Comparison of ENCODE assay signal across 18 cellular contexts in genomic region chr20:40323411-40323810, GRCh38.
DNase-seq lines count a peak whose midpoint lies in the region; ATAC-seq, FAIRE-seq and TF ChIP-seq lines count a peak whose summit lies in the region.
"Had no signal": no experiment of that assay in that cellular context is flagged by ENCODE, and none has a peak within 500 bp of the region (broad histone marks: within the 10 kb centered on the region; RNA-seq: fewer than 3 reads in every experiment).

No MANE protein-coding gene starts in this region.

- no peak overlapping the region for H3K27ac ChIP-seq in RWPE2 (ENCODE audit: poor library complexity, severe bottlenecking)
- no peak overlapping the region for H3K27ac ChIP-seq in kidney (ENCODE audit: low read depth in 2 of 2, low read length in 2 of 2)
- H3K27ac ChIP-seq: adrenal gland had no signal

- DNase-seq in Daoy (ENCODE audit: low read depth): peak; percentile 36
- peak; percentile 27 for DNase-seq in NCI-H128 (lab: John Stamatoyannopoulos, UW; ENCODE audit: unreplicated experiment)
- no peak for DNase-seq in RWPE2 (ENCODE audit: low spot score)
- peak; percentile 41 for DNase-seq in kidney
- no peak for DNase-seq in activated CD4-positive, alpha-beta T cell treated with anti-CD3 and anti-CD28 coated beads, Interleukin-2, amount 10 ng/mL, durations not matched to agents 24 days and 14 days
- no peak for DNase-seq in activated CD8-positive, alpha-beta memory T cell treated with anti-CD3 and anti-CD28 coated beads, Interleukin-2, amount 10 ng/mL, durations not matched to agents 7 days and 5 days
- no peak for DNase-seq in foreskin melanocyte
- DNase-seq: activated CD4-positive, alpha-beta T cell treated with anti-CD3 and anti-CD28 coated beads for 1 hour; AML-193; cortex of kidney; DND-41; Kasumi-1; stimulated activated CD4-positive, alpha-beta T cell treated with anti-CD3 and anti-CD28 coated beads, Interleukin-4, amount 100 ng/mL, for 24 hours; stimulated activated naive CD4-positive, alpha-beta T cell treated with Interleukin-2 at 50 U/mL for 16 hours; T-helper 1 cell had no signal

- H3K4me3 ChIP-seq in RWPE2 (ENCODE audit: severe bottlenecking) (no peak overlapping the region), kidney (ENCODE audit: low read length in 2 of 2) (no peak overlapping the region)
- H3K4me3 ChIP-seq: adrenal gland, GM12878 had no signal

- FAIRE-seq in kidney (lab: Jason Lieb, UNC): no peak
- FAIRE-seq: GM12878 had no signal

- CTCF ChIA-PET in activated CD8-positive, alpha-beta memory T cell treated with anti-CD3 and anti-CD28 coated beads, Interleukin-2, amount 10 ng/mL, durations not matched to agents 7 days and 5 days (lab: Charles Lee): no interaction called here

- H3K4me3 Mint-ChIP-seq in activated CD4-positive, alpha-beta T cell treated with anti-CD3 and anti-CD28 coated beads, Interleukin-2, amount 10 ng/mL, durations not matched to agents 24 days and 14 days: no peak overlapping the region
- no peak overlapping the region for H3K4me3 Mint-ChIP-seq in activated CD8-positive, alpha-beta memory T cell treated with anti-CD3 and anti-CD28 coated beads, Interleukin-2, amount 10 ng/mL, durations not matched to agents 7 days and 5 days

- no peaks in the 10 kb centered on the region for H3K9me3 Mint-ChIP-seq in activated CD4-positive, alpha-beta T cell treated with anti-CD3 and anti-CD28 coated beads, Interleukin-2, amount 10 ng/mL, durations not matched to agents 24 days and 14 days
- no peaks in the 10 kb centered on the region for H3K9me3 Mint-ChIP-seq in activated CD8-positive, alpha-beta memory T cell treated with anti-CD3 and anti-CD28 coated beads, Interleukin-2, amount 10 ng/mL, durations not matched to agents 7 days and 5 days (ENCODE audit: low read depth)

- H3K9me3 ChIP-seq in RWPE2 (ENCODE audit: severe bottlenecking): no peaks in the 10 kb centered on the region
- H3K9me3 ChIP-seq in kidney (ENCODE audit: control insufficient read depth in 1 of 2, low read length in 2 of 2): no peaks in the 10 kb centered on the region
- H3K9me3 ChIP-seq: adrenal gland had no signal

- H3K27me3 ChIP-seq in RWPE2 (ENCODE audit: insufficient read depth, poor library complexity, severe bottlenecking): no peaks in the 10 kb centered on the region
- H3K27me3 ChIP-seq: adrenal gland had no signal

- H3K4me1 ChIP-seq in RWPE2 (ENCODE audit: insufficient read depth, poor library complexity, severe bottlenecking) (peaks cover 6% of the 10 kb centered on the region), kidney (ENCODE audit: control insufficient read depth in 1 of 2, insufficient read depth in 1 of 2, low read depth in 1 of 2, low read length in 2 of 2) (no peaks in the 10 kb centered on the region)

- H3K4me1 Mint-ChIP-seq in activated CD4-positive, alpha-beta T cell treated with anti-CD3 and anti-CD28 coated beads, Interleukin-2, amount 10 ng/mL, durations not matched to agents 24 days and 14 days: no peaks in the 10 kb centered on the region
- H3K4me1 Mint-ChIP-seq in activated CD8-positive, alpha-beta memory T cell treated with anti-CD3 and anti-CD28 coated beads, Interleukin-2, amount 10 ng/mL, durations not matched to agents 7 days and 5 days: no peaks in the 10 kb centered on the region

- H3K9ac ChIP-seq in kidney (ENCODE audit: low read length in 2 of 2): no peak overlapping the region

- H3K36me3 ChIP-seq in RWPE2 (ENCODE audit: low read depth) (no peaks in the 10 kb centered on the region), kidney (ENCODE audit: control insufficient read depth in 1 of 2, insufficient read depth in 2 of 2, low read length in 2 of 2) (no peaks in the 10 kb centered on the region)
- H3K36me3 ChIP-seq: adrenal gland had no signal

- no peaks in the 10 kb centered on the region for H3K27me3 Mint-ChIP-seq in activated CD4-positive, alpha-beta T cell treated with anti-CD3 and anti-CD28 coated beads, Interleukin-2, amount 10 ng/mL, durations not matched to agents 24 days and 14 days
- no peaks in the 10 kb centered on the region for H3K27me3 Mint-ChIP-seq in activated CD8-positive, alpha-beta memory T cell treated with anti-CD3 and anti-CD28 coated beads, Interleukin-2, amount 10 ng/mL, durations not matched to agents 7 days and 5 days

- peak; percentile 64 for ATAC-seq in RWPE2 (ENCODE audit: low read depth)
- no peak for ATAC-seq in GM18498 (IDR thresholded peaks at IDR 0.05; ENCODE audit: unreplicated experiment)
- no peak for ATAC-seq in activated CD8-positive, alpha-beta memory T cell treated with anti-CD3 and anti-CD28 coated beads, Interleukin-2, amount 10 ng/mL, durations not matched to agents 7 days and 5 days
- ATAC-seq: GM12878 had no signal

- no peak overlapping the region for H3K27ac Mint-ChIP-seq in activated CD4-positive, alpha-beta T cell treated with anti-CD3 and anti-CD28 coated beads, Interleukin-2, amount 10 ng/mL, durations not matched to agents 24 days and 14 days
- H3K27ac Mint-ChIP-seq in activated CD8-positive, alpha-beta memory T cell treated with anti-CD3 and anti-CD28 coated beads, Interleukin-2, amount 10 ng/mL, durations not matched to agents 7 days and 5 days: no peak overlapping the region

- no peaks in the 10 kb centered on the region for H3K36me3 Mint-ChIP-seq in activated CD4-positive, alpha-beta T cell treated with anti-CD3 and anti-CD28 coated beads, Interleukin-2, amount 10 ng/mL, durations not matched to agents 24 days and 14 days (ENCODE audit: low read depth)
- no peaks in the 10 kb centered on the region for H3K36me3 Mint-ChIP-seq in activated CD8-positive, alpha-beta memory T cell treated with anti-CD3 and anti-CD28 coated beads, Interleukin-2, amount 10 ng/mL, durations not matched to agents 7 days and 5 days

- TF ChIP-seq CTCF in RWPE2 (IDR thresholded peaks at IDR 0.05; ENCODE audit: poor library complexity, severe bottlenecking) (no peak), kidney (IDR thresholded peaks at IDR 0.05; ENCODE audit: borderline replicate concordance, extremely low read depth, insufficient read depth) (no peak)

- intact Hi-C loops in kidney (cut with DNase I): no loop called here
- intact Hi-C loops in activated CD4-positive, alpha-beta T cell treated with anti-CD3 and anti-CD28 coated beads, Interleukin-2, amount 10 ng/mL, durations not matched to agents 24 days and 14 days (cut with micrococcal nuclease): no loop called here

Comparison
In these comparisons a context has a peak if more than half of its experiments do, and no peak if none do; other contexts are left out.
1. DNase-seq: peak in Daoy (single experiment), NCI-H128 (single experiment) and kidney (single experiment); none in RWPE2 (single experiment), activated CD4-positive, alpha-beta T cell treated with anti-CD3 and anti-CD28 coated beads, Interleukin-2, amount 10 ng/mL, durations not matched to agents 24 days and 14 days (single experiment), activated CD8-positive, alpha-beta memory T cell treated with anti-CD3 and anti-CD28 coated beads, Interleukin-2, amount 10 ng/mL, durations not matched to agents 7 days and 5 days (single experiment) and foreskin melanocyte (single experiment).